2 cellular contexts compared by ENCODE assay signal in the genomic region with DNA sequence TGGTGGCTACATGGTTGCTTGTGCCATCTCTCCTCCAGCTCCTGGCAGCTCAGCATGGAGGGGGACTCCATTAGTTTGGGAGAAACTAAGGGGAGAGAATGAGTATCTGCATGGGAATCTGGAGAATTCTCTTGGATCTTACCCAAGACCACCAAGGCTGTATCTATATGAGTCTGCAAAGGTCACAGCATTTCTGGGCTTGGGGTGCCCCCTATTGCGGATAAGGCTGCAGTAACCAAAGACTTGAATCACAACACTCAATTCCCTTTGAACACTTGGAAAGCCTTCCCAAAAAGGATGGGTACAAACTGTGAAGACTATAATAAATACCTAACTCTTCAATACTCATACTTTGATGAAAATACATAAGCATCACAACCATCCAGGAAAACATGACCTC.
TF ChIP-seq lines count a peak whose summit lies in the region.

No MANE protein-coding gene starts in this region.

TF ChIP-seq in HCT116, 20 proteins besides CTCF, POLR2A, EP300 and RAD21:
- TF ChIP-seq, protein P1, sequence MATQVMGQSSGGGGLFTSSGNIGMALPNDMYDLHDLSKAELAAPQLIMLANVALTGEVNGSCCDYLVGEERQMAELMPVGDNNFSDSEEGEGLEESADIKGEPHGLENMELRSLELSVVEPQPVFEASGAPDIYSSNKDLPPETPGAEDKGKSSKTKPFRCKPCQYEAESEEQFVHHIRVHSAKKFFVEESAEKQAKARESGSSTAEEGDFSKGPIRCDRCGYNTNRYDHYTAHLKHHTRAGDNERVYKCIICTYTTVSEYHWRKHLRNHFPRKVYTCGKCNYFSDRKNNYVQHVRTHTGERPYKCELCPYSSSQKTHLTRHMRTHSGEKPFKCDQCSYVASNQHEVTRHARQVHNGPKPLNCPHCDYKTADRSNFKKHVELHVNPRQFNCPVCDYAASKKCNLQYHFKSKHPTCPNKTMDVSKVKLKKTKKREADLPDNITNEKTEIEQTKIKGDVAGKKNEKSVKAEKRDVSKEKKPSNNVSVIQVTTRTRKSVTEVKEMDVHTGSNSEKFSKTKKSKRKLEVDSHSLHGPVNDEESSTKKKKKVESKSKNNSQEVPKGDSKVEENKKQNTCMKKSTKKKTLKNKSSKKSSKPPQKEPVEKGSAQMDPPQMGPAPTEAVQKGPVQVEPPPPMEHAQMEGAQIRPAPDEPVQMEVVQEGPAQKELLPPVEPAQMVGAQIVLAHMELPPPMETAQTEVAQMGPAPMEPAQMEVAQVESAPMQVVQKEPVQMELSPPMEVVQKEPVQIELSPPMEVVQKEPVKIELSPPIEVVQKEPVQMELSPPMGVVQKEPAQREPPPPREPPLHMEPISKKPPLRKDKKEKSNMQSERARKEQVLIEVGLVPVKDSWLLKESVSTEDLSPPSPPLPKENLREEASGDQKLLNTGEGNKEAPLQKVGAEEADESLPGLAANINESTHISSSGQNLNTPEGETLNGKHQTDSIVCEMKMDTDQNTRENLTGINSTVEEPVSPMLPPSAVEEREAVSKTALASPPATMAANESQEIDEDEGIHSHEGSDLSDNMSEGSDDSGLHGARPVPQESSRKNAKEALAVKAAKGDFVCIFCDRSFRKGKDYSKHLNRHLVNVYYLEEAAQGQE (IDR thresholded peaks at IDR 0.05; ENCODE audit: low read depth) = no peak

TF ChIP-seq in H1, 55 proteins besides CTCF, POLR2A, EP300 and RAD21:
- TF ChIP-seq TEAD4 (IDR thresholded peaks at IDR 0.05; ENCODE audit: low read depth, low read length) (no peak), CBX5 (IDR thresholded peaks at IDR 0.05; ENCODE audit: low read depth, low read length) (no peak), TAF1 (IDR thresholded peaks at IDR 0.05; ENCODE audit: low read depth, low read length) (no peak), PHF8 (conservative IDR thresholded peaks at IDR 0.05; ENCODE audit: low read depth, low read length) (no peak), SIX5 (IDR thresholded peaks at IDR 0.05; ENCODE audit: low read depth, low read length) (no peak), RFX5 (IDR thresholded peaks at IDR 0.05; ENCODE audit: borderline replicate concordance, low read depth, low read length) (no peak), CTBP2 (IDR thresholded peaks at IDR 0.05; ENCODE audit: borderline replicate concordance, insufficient read depth, insufficient read length, low read length) (no peak), SRF (IDR thresholded peaks at IDR 0.05; ENCODE audit: low read depth, low read length) (no peak), CREB1 (IDR thresholded peaks at IDR 0.05) (no peak), SP2 (IDR thresholded peaks at IDR 0.05; ENCODE audit: low read length) (no peak), NRF1 (IDR thresholded peaks at IDR 0.05; ENCODE audit: low read depth, low read length) (no peak), SIRT6 (IDR thresholded peaks at IDR 0.05; ENCODE audit: low read length) (no peak), KDM1A (IDR thresholded peaks at IDR 0.05; ENCODE audit: borderline replicate concordance, low read length) (no peak), TAF7 (optimal IDR thresholded peaks at IDR 0.05; ENCODE audit: borderline replicate concordance, low read depth, low read length) (no peak), CHD1 (IDR thresholded peaks at IDR 0.05; ENCODE audit: low read depth, low read length) (no peak), HDAC2 (IDR thresholded peaks at IDR 0.05; ENCODE audit: borderline replicate concordance in 1 of 2, low read depth in 2 of 2, low read length in 2 of 2) (no peak), BCL11A (IDR thresholded peaks at IDR 0.05; ENCODE audit: low read depth in 2 of 2, low read length in 2 of 2) (no peak), YY1 (IDR thresholded peaks at IDR 0.05; ENCODE audit: low read depth, low read length) (no peak)
